In genomic region chr1:47390843-47391242, GRCh38 we compare ENCODE assay signal across 1 cellular context.
TF ChIP-seq lines count a peak whose summit lies in the region.

No MANE protein-coding gene starts in this region.

TF ChIP-seq in K562, 482 proteins besides CTCF, POLR2A, EP300 and RAD21:
- TF ChIP-seq ZNF407 (IDR thresholded peaks at IDR 0.05; ENCODE audit: low read depth) = no peak
- no peak for TF ChIP-seq ZBTB12 (CRISPR knock-in tag; IDR thresholded peaks at IDR 0.05)
- TF ChIP-seq TFE3 (CRISPR knock-in tag; IDR thresholded peaks at IDR 0.05) = peak; percentile 39; the same call in 1 of the 2 replicates
- peak; percentile 79 for TF ChIP-seq HMBOX1 (IDR thresholded peaks at IDR 0.05)
- TF ChIP-seq BHLHE40 (IDR thresholded peaks at IDR 0.05; ENCODE audit: low read length) = peak; percentile 21; the same call in 1 of the 2 replicates
- TF ChIP-seq TAL1 (IDR thresholded peaks at IDR 0.05) = no peak
